Comparison of ENCODE assay signal across 1 cellular context in the genomic region with DNA sequence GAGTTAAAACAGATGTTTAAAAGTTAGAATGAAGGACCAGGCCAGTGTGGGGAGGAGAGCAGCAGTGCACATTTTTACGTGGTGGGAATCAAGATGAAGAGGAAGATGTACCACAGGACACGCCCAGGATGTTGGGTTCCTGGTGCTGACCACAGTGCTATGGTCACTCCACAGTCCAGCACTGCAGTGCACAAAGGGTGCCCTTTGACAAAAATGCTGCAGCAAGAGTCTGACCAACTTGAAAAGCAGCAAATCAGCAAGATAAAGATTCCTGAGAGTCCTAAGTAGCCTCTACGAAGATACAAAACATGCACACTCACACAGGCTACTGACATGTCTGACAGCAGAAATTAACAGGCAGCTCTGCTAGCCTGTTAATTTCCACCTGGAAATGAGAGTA.
A peak's percentile ranks its signal among the peaks of the same experiment; 100 is the strongest.
TF ChIP-seq lines count a peak whose summit lies in the region.

No MANE protein-coding gene starts in this region.

TF ChIP-seq in GM12878, 131 proteins besides CTCF, POLR2A, EP300 and RAD21:
- TF ChIP-seq, protein P1, sequence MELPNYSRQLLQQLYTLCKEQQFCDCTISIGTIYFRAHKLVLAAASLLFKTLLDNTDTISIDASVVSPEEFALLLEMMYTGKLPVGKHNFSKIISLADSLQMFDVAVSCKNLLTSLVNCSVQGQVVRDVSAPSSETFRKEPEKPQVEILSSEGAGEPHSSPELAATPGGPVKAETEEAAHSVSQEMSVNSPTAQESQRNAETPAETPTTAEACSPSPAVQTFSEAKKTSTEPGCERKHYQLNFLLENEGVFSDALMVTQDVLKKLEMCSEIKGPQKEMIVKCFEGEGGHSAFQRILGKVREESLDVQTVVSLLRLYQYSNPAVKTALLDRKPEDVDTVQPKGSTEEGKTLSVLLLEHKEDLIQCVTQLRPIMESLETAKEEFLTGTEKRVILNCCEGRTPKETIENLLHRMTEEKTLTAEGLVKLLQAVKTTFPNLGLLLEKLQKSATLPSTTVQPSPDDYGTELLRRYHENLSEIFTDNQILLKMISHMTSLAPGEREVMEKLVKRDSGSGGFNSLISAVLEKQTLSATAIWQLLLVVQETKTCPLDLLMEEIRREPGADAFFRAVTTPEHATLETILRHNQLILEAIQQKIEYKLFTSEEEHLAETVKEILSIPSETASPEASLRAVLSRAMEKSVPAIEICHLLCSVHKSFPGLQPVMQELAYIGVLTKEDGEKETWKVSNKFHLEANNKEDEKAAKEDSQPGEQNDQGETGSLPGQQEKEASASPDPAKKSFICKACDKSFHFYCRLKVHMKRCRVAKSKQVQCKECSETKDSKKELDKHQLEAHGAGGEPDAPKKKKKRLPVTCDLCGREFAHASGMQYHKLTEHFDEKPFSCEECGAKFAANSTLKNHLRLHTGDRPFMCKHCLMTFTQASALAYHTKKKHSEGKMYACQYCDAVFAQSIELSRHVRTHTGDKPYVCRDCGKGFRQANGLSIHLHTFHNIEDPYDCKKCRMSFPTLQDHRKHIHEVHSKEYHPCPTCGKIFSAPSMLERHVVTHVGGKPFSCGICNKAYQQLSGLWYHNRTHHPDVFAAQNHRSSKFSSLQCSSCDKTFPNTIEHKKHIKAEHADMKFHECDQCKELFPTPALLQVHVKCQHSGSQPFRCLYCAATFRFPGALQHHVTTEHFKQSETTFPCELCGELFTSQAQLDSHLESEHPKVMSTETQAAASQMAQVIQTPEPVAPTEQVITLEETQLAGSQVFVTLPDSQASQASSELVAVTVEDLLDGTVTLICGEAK (IDR thresholded peaks at IDR 0.05; ENCODE audit: borderline replicate concordance), result no peak
- TF ChIP-seq RUNX3 (IDR thresholded peaks at IDR 0.05; ENCODE audit: low read length), result peak; percentile 70
TF ChIP-seq in GM12878: peak in this region for 1.
